ENCODE assay signal across 8 cellular contexts in the genomic region with DNA sequence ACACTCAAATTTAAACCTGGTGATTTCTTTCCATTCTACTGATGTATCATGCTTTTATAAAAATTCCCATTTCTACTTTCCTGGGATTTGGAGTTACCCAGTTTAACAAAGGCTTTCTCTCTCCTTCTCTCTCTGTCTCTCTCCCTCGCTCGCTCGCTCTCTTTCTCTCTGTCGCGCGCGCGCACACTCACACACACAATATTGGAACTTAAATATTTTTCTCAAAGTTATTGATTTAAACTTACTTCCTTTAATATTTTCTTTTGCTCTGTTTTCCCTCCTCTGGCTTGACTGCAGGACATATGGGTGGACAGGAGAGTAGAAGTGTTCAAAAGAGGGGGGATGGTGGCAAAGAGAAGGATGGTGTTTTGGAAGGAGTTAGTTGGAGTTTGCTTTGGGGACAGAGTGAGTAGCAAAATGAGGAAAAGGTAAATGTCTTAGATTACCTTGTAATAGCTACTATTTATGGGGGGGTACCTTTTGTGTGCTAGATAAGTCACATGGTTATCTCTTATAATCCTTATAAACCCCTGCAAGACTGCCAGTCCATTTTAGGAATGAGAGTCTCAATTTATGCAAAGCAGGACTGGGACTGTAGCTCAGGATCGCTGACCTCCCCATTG. TPM values are rescaled to one million over a fixed set of nuclear protein-coding genes. Genes with fewer than 3 reads are reported as not detected.
DNase-seq lines count a peak whose midpoint lies in the region; ATAC-seq, FAIRE-seq and TF ChIP-seq lines count a peak whose summit lies in the region.

No MANE protein-coding gene starts in this region.

- peaks cover 23% of the 10 kb centered on the region for H3K9me3 Mint-ChIP-seq in activated CD4-positive, alpha-beta memory T cell treated with anti-CD3 and anti-CD28 coated beads, Interleukin-2, amount 10 ng/mL, durations not matched to agents 7 days and 5 days

- peaks cover 8% of the 10 kb centered on the region for H3K9me3 ChIP-seq in A673 (ENCODE audit: low read depth, low read length, poor library complexity, severe bottlenecking)
- H3K9me3 ChIP-seq in right cardiac atrium (ENCODE audit: control insufficient read depth, low read length): no peaks in the 10 kb centered on the region
- H3K9me3 ChIP-seq in small intestine (ENCODE audit: control insufficient read depth, low read depth): no peaks in the 10 kb centered on the region

- DNase-seq in A673 (ENCODE audit: low spot score): no peak
- peak; percentile 19 for DNase-seq in HCEC 1CT
- no peak for DNase-seq in activated CD4-positive, alpha-beta memory T cell treated with anti-CD3 and anti-CD28 coated beads, Interleukin-2, amount 10 ng/mL, durations not matched to agents 7 days and 5 days
- no peak for DNase-seq in right cardiac atrium
- DNase-seq in small intestine: no peak
- no peak for DNase-seq in activated CD8-positive, alpha-beta memory T cell treated with anti-CD3 and anti-CD28 coated beads for 24 hours
- no peak for DNase-seq in H54 (ENCODE audit: insufficient read length, low spot score)

- H3K4me1 ChIP-seq in A673 (ENCODE audit: insufficient read depth, low read length, poor library complexity, severe bottlenecking): peaks cover 4% of the 10 kb centered on the region
- peaks cover 7% of the 10 kb centered on the region for H3K4me1 ChIP-seq in right cardiac atrium (ENCODE audit: control insufficient read depth, insufficient read depth, low read length)
- H3K4me1 ChIP-seq in small intestine (ENCODE audit: control insufficient read depth in 2 of 2, insufficient read depth in 1 of 2, low read depth in 1 of 2, low read length in 1 of 2): peaks cover 0 to 12% of the 10 kb centered on the region in 2 donors

- H3K27me3 ChIP-seq in A673 (replicated peaks; ENCODE audit: insufficient read depth, low read depth, low read length, poor library complexity) (no peaks in the 10 kb centered on the region), right cardiac atrium (ENCODE audit: control insufficient read depth, insufficient read depth) (no peaks in the 10 kb centered on the region), small intestine (ENCODE audit: control insufficient read depth in 2 of 2, insufficient read depth in 2 of 2, low read length in 2 of 2) (no peaks in the 10 kb centered on the region)

- peak overlapping the region; percentile 86 for H3K27ac Mint-ChIP-seq in activated CD4-positive, alpha-beta memory T cell treated with anti-CD3 and anti-CD28 coated beads, Interleukin-2, amount 10 ng/mL, durations not matched to agents 7 days and 5 days

- no peak for TF ChIP-seq CTCF in A673 (conservative IDR thresholded peaks at IDR 0.05; ENCODE audit: low read depth, low read length)

- peak overlapping the region; percentile 78 for H3K27ac ChIP-seq in A673 (ENCODE audit: low read depth, low read length, poor library complexity, severe bottlenecking)
- peak overlapping the region; percentile 93 for H3K27ac ChIP-seq in right cardiac atrium (ENCODE audit: low read length)
- H3K27ac ChIP-seq in small intestine (ENCODE audit: low read depth in 1 of 2, low read length in 1 of 2): peak overlapping the region; percentile 84 to 94

- no TSS peak for BruUV-seq in A673 (replicated peaks; lab: Mats Ljungman, UMichigan)

- H3K36me3 ChIP-seq in A673 (ENCODE audit: insufficient read depth, low read length, poor library complexity, severe bottlenecking) (no peaks in the 10 kb centered on the region), small intestine (ENCODE audit: control insufficient read depth in 2 of 2, insufficient read depth in 2 of 2, low read length in 2 of 2) (no peaks in the 10 kb centered on the region)

- POLR2A ChIA-PET in A673 (lab: Charles Lee; ENCODE audit: low non-redundant PET): interaction anchor here (0.6 to 0.7 kb wide), 2 partner anchors 38 to 41 kb away, joined by 3 to 4 read pairs; no protein-coding TSS in a partner anchor
- POLR2A ChIA-PET in activated CD4-positive, alpha-beta memory T cell treated with anti-CD3 and anti-CD28 coated beads, Interleukin-2, amount 10 ng/mL, durations not matched to agents 7 days and 5 days (lab: Charles Lee): interaction anchor here (0.7 to 2.7 kb wide), 19 partner anchors 9 to 172 kb away, joined by 3 to 8 read pairs (median 4); no protein-coding TSS in a partner anchor

- CTCF ChIA-PET in A673 (lab: Charles Lee): interaction anchor here (1.0 kb wide), 1 partner anchor 8 kb away, joined by 3 read pairs; no protein-coding TSS in a partner anchor
- CTCF ChIA-PET in activated CD4-positive, alpha-beta memory T cell treated with anti-CD3 and anti-CD28 coated beads, Interleukin-2, amount 10 ng/mL, durations not matched to agents 7 days and 5 days (lab: Charles Lee): interaction anchor here (1.1 to 1.9 kb wide), 4 partner anchors 22 to 80 kb away, joined by 3 to 8 read pairs (median 4); a partner anchor contains a TSS

- WGBS in right cardiac atrium: 14% methylated on average over 9 of the region's 9 CpGs
- WGBS in small intestine, 3 donors: 5 to 12% (median 10%) methylated on average over 9 of the region's 9 CpGs

- peaks cover 59% of the 10 kb centered on the region for H3K36me3 Mint-ChIP-seq in activated CD4-positive, alpha-beta memory T cell treated with anti-CD3 and anti-CD28 coated beads, Interleukin-2, amount 10 ng/mL, durations not matched to agents 7 days and 5 days (ENCODE audit: low read depth)

- no peaks in the 10 kb centered on the region for H3K27me3 Mint-ChIP-seq in activated CD4-positive, alpha-beta memory T cell treated with anti-CD3 and anti-CD28 coated beads, Interleukin-2, amount 10 ng/mL, durations not matched to agents 7 days and 5 days

- peaks cover 58% of the 10 kb centered on the region for H3K4me1 Mint-ChIP-seq in activated CD4-positive, alpha-beta memory T cell treated with anti-CD3 and anti-CD28 coated beads, Interleukin-2, amount 10 ng/mL, durations not matched to agents 7 days and 5 days

- FAIRE-seq in small intestine (lab: Jason Lieb, UNC) (no peak), H54 (lab: Jason Lieb, UNC) (no peak)

- peak overlapping the region; percentile 98 for H3K4me3 Mint-ChIP-seq in activated CD4-positive, alpha-beta memory T cell treated with anti-CD3 and anti-CD28 coated beads, Interleukin-2, amount 10 ng/mL, durations not matched to agents 7 days and 5 days

- no peak for ATAC-seq in right cardiac atrium
- no peak for ATAC-seq in GM21737 (IDR thresholded peaks at IDR 0.05; ENCODE audit: unreplicated experiment)

- intact Hi-C loops in A673 (cut with micrococcal nuclease; ENCODE audit: unreplicated experiment) (no loop called here), right cardiac atrium (cut with DNase I) (loop anchor here in 1 of 4 donors (5.0 kb wide), 1 partner anchor 82 kb away; a partner anchor contains a TSS)

- H3K4me3 ChIP-seq in A673 (ENCODE audit: low read depth, low read length, poor library complexity, severe bottlenecking) (peak overlapping the region; percentile 73), right cardiac atrium (ENCODE audit: low read length) (peak overlapping the region; percentile 94), small intestine (ENCODE audit: low read depth in 1 of 2, low read length in 2 of 2) (peak overlapping the region; percentile 75 to 77)

- TF ChIP-seq POLR2A in H54 (IDR thresholded peaks at IDR 0.05; ENCODE audit: low read depth, low read length): no peak

RNA-seq across cellular contexts. Expression of a gene that starts 0.9 kb away (rescaled TPM):
- total RNA-seq in A673 (2021) (54.7 and 58.0 TPM in 2 replicates), right cardiac atrium (10 to 100 TPM; 20.5 to 25.7 (median 21.4) TPM)
- 100 to 1,000 TPM; 180 to 181 TPM for total RNA-seq in activated CD4-positive, alpha-beta memory T cell treated with anti-CD3 and anti-CD28 coated beads, Interleukin-2, amount 10 ng/mL, durations not matched to agents 7 days and 5 days
- polyA plus RNA-seq in right cardiac atrium (9.8 TPM), small intestine (10 to 100 TPM; 13.2 to 37.8 (median 22.1) TPM)

RNA-seq across cellular contexts. Expression of a gene that starts 46.1 kb away (rescaled TPM):
- total RNA-seq in A673 (2021): 23.2 and 23.9 TPM in 2 replicates
- total RNA-seq in activated CD4-positive, alpha-beta memory T cell treated with anti-CD3 and anti-CD28 coated beads, Interleukin-2, amount 10 ng/mL, durations not matched to agents 7 days and 5 days: 10 to 100 TPM; 16.2 to 17.2 TPM
- total RNA-seq in right cardiac atrium: 10 to 100 TPM in 2 of 4 donors, 1 to 10 TPM in 2; 9.1 to 10.7 (median 10.2) TPM
- 7.7 TPM for polyA plus RNA-seq in right cardiac atrium
- polyA plus RNA-seq in small intestine: 10 to 100 TPM in 2 of 3 donors, 1 to 10 TPM in 1; 8.4 to 11.0 (median 10.9) TPM
